Comparison of ENCODE assay signal across 24 cellular contexts in genomic region chr1:236137285-236137852, GRCh38. TPM values are rescaled to one million over a fixed set of nuclear protein-coding genes. Genes with fewer than 3 reads are reported as not detected.
DNase-seq lines count a peak whose midpoint lies in the region; ATAC-seq, FAIRE-seq and TF ChIP-seq lines count a peak whose summit lies in the region.
"Had no signal": no experiment of that assay in that cellular context is flagged by ENCODE, and none has a peak within 500 bp of the region (broad histone marks: within the 10 kb centered on the region; RNA-seq: fewer than 3 reads in every experiment).

No MANE protein-coding gene starts in this region.

- no peak overlapping the region for H3K56ac ChIP-seq in H1 (replicated peaks; ENCODE audit: insufficient read length, low read depth, low read length)

- TF ChIP-seq RAD21 in H1 (IDR thresholded peaks at IDR 0.05 in 1 of 2, conservative IDR thresholded peaks at IDR 0.05 in 1 of 2; ENCODE audit: low read depth in 2 of 2, low read length in 2 of 2), result peak; percentile 54 to 64

- H3K27ac ChIP-seq in DND-41 (ENCODE audit: low read length) (no peak overlapping the region), H1 (ENCODE audit: low read depth, low read length) (no peak overlapping the region)
- H3K27ac ChIP-seq: hepatocyte, HL-60, spleen, testis had no signal

- no peak overlapping the region for H2BK5ac ChIP-seq in H1 (ENCODE audit: low read depth, low read length)

- H3K4me2 ChIP-seq in DND-41 (ENCODE audit: insufficient read depth, low read length) (no peak overlapping the region), H1 (ENCODE audit: insufficient read depth in 1 of 2, low read depth in 2 of 2, low read length in 2 of 2) (no peak overlapping the region)
- H3K4me2 ChIP-seq: hepatocyte had no signal

- CTCF ChIA-PET in H1 (lab: Charles Lee; ENCODE audit: partially characterized antibody), result interaction anchor here (0.6 to 5.3 kb wide), 26 partner anchors 10 to 1017 kb away, joined by 3 to 35 read pairs (median 4); partner anchors contain the start of gene EDARADD

- POLR2A ChIA-PET in H1 (lab: Charles Lee; ENCODE audit: partially characterized antibody), result interaction anchor here (0.9 kb wide), 1 partner anchor 14 kb away, joined by 4 read pairs; no protein-coding TSS in a partner anchor

- H3K36me3 ChIP-seq in DND-41 (ENCODE audit: insufficient read depth, low read length) (no peaks in the 10 kb centered on the region), H1 (ENCODE audit: control insufficient read depth in 2 of 4, insufficient read depth in 4 of 4, low read length in 3 of 4) (no peaks in the 10 kb centered on the region)
- H3K36me3 ChIP-seq: spleen had no signal

- no peak for TF ChIP-seq POLR2A in H1 (IDR thresholded peaks at IDR 0.05; ENCODE audit: control extremely low read depth in 1 of 2, low read depth in 2 of 2, low read length in 2 of 2)

- peaks cover 44 to 69% of the 10 kb centered on the region in 2 donors for H3K27me3 Mint-ChIP-seq in natural killer cell (ENCODE audit: low read depth in 2 of 2)

- H3K9me3 ChIP-seq in DND-41 (ENCODE audit: insufficient read depth, low read length, severe bottlenecking) (no peaks in the 10 kb centered on the region), H1 (ENCODE audit: insufficient read depth in 2 of 2, low read depth in 1 of 2, low read length in 1 of 2) (no peaks in the 10 kb centered on the region)
- H3K9me3 ChIP-seq: testis had no signal

- H2AFZ ChIP-seq in DND-41 (ENCODE audit: low read depth, low read length) (no peak overlapping the region), H1 (ENCODE audit: low read length) (no peak overlapping the region)
- H2AFZ ChIP-seq: hepatocyte had no signal

- H2BK120ac ChIP-seq in H1 (replicated peaks; ENCODE audit: low read depth, low read length), result no peak overlapping the region

- TF ChIP-seq CTCF in DND-41 (IDR thresholded peaks at IDR 0.05; ENCODE audit: borderline replicate concordance, extremely low read depth, low read length, poor library complexity, severe bottlenecking), result peak; percentile 44
- TF ChIP-seq CTCF in GM12875 (IDR thresholded peaks at IDR 0.05; ENCODE audit: borderline replicate concordance, insufficient read depth, low read depth, low read length), result peak; percentile 60; the same call in 1 of the 2 replicates
- peak in 2 of 3 experiments; percentile 54 to 63; a peak in 3 of 4 replicates for TF ChIP-seq CTCF in H1 (IDR thresholded peaks at IDR 0.05; ENCODE audit: control extremely low read depth in 1 of 3, insufficient read depth in 1 of 3, low read depth in 1 of 3, low read length in 3 of 3)
- TF ChIP-seq CTCF in natural killer cell (IDR thresholded peaks at IDR 0.05), result no peak

- no peak overlapping the region for H2BK20ac ChIP-seq in H1 (ENCODE audit: low read length)

- H4K20me1 ChIP-seq in DND-41 (ENCODE audit: insufficient read depth, low read length) (no peaks in the 10 kb centered on the region), H1 (replicated peaks in 1 of 2; ENCODE audit: control insufficient read depth in 1 of 2, insufficient read depth in 2 of 2, low read length in 2 of 2) (peaks cover 0 to 7% of the 10 kb centered on the region in 2 experiments)

- no peak overlapping the region for H4K8ac ChIP-seq in H1 (ENCODE audit: extremely low read depth, insufficient read depth, low read length)

- H3K27me3 ChIP-seq in DND-41 (ENCODE audit: insufficient read depth, low read length, poor library complexity) (peaks cover 26% of the 10 kb centered on the region), H1 (replicated peaks in 1 of 4; ENCODE audit: control insufficient read depth in 3 of 4, extremely low read depth in 1 of 4, insufficient read depth in 3 of 4, low read length in 3 of 4) (peaks cover 12 to 27% (median 21%) of the 10 kb centered on the region in 4 experiments)
- H3K27me3 ChIP-seq: testis had no signal

- peaks cover 12 to 13% of the 10 kb centered on the region in 2 donors for H3K4me1 Mint-ChIP-seq in natural killer cell

- H3K4ac ChIP-seq in H1 (replicated peaks; ENCODE audit: insufficient read length, low read depth, low read length), result no peak overlapping the region

- H3K4me1 ChIP-seq in DND-41 (ENCODE audit: insufficient read depth, low read length) (peaks cover 8% of the 10 kb centered on the region), H1 (replicated peaks in 1 of 4; ENCODE audit: control insufficient read depth in 3 of 4, insufficient read depth in 4 of 4, low read length in 3 of 4) (peaks cover 0 to 5% (median 1%) of the 10 kb centered on the region in 4 experiments; a peak in 4 of 7 replicates)
- H3K4me1 ChIP-seq: testis had no signal

- no peak for TF ChIP-seq EP300 in H1 (IDR thresholded peaks at IDR 0.05; ENCODE audit: borderline replicate concordance in 1 of 2, low read depth in 2 of 2, low read length in 2 of 2)

- H3K27ac Mint-ChIP-seq in natural killer cell, result no peak overlapping the region
- H3K27ac Mint-ChIP-seq: IgD-negative memory B cell, nephron had no signal

- H3K4me3 ChIP-seq in DND-41 (ENCODE audit: low read depth in 1 of 2, low read length in 2 of 2), result no peak overlapping the region
- no peak overlapping the region for H3K4me3 ChIP-seq in GM12875 (ENCODE audit: low read depth, low read length)
- H3K4me3 ChIP-seq in H1 (ENCODE audit: extremely low read depth in 1 of 4, insufficient read depth in 2 of 4, low read depth in 3 of 4, low read length in 4 of 4), result no peak overlapping the region
- H3K4me3 ChIP-seq: hepatocyte, spleen, testis had no signal

- no peak for DNase-seq in DND-41
- peak; percentile 35 for DNase-seq in NCI-H69 (lab: John Stamatoyannopoulos, UW)
- no peak for DNase-seq in H1 (ENCODE audit: low read depth in 1 of 2, low spot score in 2 of 2)
- DNase-seq in SKM-1 treated with dmso at 0.1 percent for 144 hours (lab: John Stamatoyannopoulos, UW; ENCODE audit: unreplicated experiment), result no peak
- no peak for DNase-seq in stimulated activated naive CD8-positive, alpha-beta T cell treated with anti-CD3 and anti-CD28 coated beads, Interleukin-15, Interleukin-2, amounts not matched to agents 100 U/mL and 50 U/mL, for 24 hours
- no peak for DNase-seq in germinal center (ENCODE audit: low spot score)
- no peak for DNase-seq in natural killer cell
- DNase-seq: activated CD4-positive, alpha-beta T cell treated with anti-CD3 and anti-CD28 coated beads for 48 hours; activated CD8-positive, alpha-beta memory T cell treated with anti-CD3 and anti-CD28 coated beads, Interleukin-2, amount 50 U/mL, for 48 hours; activated gamma-delta T cell; AML-193; effector memory CD4-positive, alpha-beta T cell; GF-D8; islet precursor cell; NCI-H1105; NCI-H526 treated with DMSO at 0.1 percent for 48 hours; PC-3; spleen; testis had no signal

- H3K9ac ChIP-seq in DND-41 (ENCODE audit: low read depth, low read length) (no peak overlapping the region), H1 (replicated peaks in 1 of 4; ENCODE audit: extremely low read depth in 1 of 4, low read depth in 3 of 4, low read length in 3 of 4) (no peak overlapping the region)

- H3K23ac ChIP-seq in H1 (ENCODE audit: insufficient read length), result no peak overlapping the region

- no peak for ATAC-seq in DND-41 (ENCODE audit: insufficient read depth, low read depth)
- no peak for ATAC-seq in stimulated activated naive CD8-positive, alpha-beta T cell treated with anti-CD3 and anti-CD28 coated beads, Interleukin-15, Interleukin-2, amounts not matched to agents 100 U/mL and 50 U/mL, for 24 hours
- ATAC-seq in natural killer cell, result no peak
- ATAC-seq: PC-3 had no signal

- intact Hi-C loops in natural killer cell (cut with micrococcal nuclease), result loop anchor here (10.0 kb wide), 1 partner anchor 57 kb away; no protein-coding TSS in a partner anchor

- H3K14ac ChIP-seq in H1 (ENCODE audit: insufficient read length), result no peak overlapping the region

- H3K36me3 Mint-ChIP-seq in natural killer cell, result no peaks in the 10 kb centered on the region
- H3K36me3 Mint-ChIP-seq: IgD-negative memory B cell had no signal

- no peak overlapping the region for H2AK5ac ChIP-seq in H1 (ENCODE audit: low read depth, low read length)

- no peak overlapping the region for H4K5ac ChIP-seq in H1 (ENCODE audit: insufficient read length, low read depth, low read length)

- H3K23me2 ChIP-seq in H1 (ENCODE audit: low read depth, low read length), result peaks cover 11% of the 10 kb centered on the region; the same call in 1 of the 2 replicates

- no peak overlapping the region for H3K18ac ChIP-seq in H1 (ENCODE audit: extremely low read depth, low read length)

- no peak for FAIRE-seq in H1 (lab: Jason Lieb, UNC)

- H3K79me1 ChIP-seq in H1 (ENCODE audit: low read depth, low read length), result no peaks in the 10 kb centered on the region

- no peaks in the 10 kb centered on the region for H3K9me3 Mint-ChIP-seq in natural killer cell

- no peaks in the 10 kb centered on the region for H3K79me2 ChIP-seq in DND-41 (ENCODE audit: insufficient read depth, low read length)
- no peaks in the 10 kb centered on the region for H3K79me2 ChIP-seq in H1 (ENCODE audit: control insufficient read depth in 1 of 2, insufficient read depth in 2 of 2, low read length in 2 of 2)
- H3K79me2 ChIP-seq: hepatocyte had no signal

- no peak overlapping the region for H3K4me3 Mint-ChIP-seq in natural killer cell
- H3K4me3 Mint-ChIP-seq: nephron had no signal

- WGBS in H1 (ENCODE audit: extremely low coverage in 1 of 2, insufficient coverage in 1 of 2, insufficient read length in 1 of 2, insufficient replicate concordance in 2 of 2, low coverage in 1 of 2, low lambda C conversion rate in 2 of 2, missing lambda C conversion rate in 1 of 2), 2 experiments, result 75% methylated on average over 4 of the region's 4 CpGs; no CpG with 5 or more reads in 1 of the 2 experiments

- H2BK12ac ChIP-seq in H1 (ENCODE audit: low read depth, low read length), result no peak overlapping the region

- H2BK15ac ChIP-seq in H1 (ENCODE audit: low read length), result no peak overlapping the region

- H4K91ac ChIP-seq in H1 (replicated peaks; ENCODE audit: insufficient read length, low read length), result no peak overlapping the region

TF ChIP-seq in H1, 55 proteins besides CTCF, POLR2A, EP300 and RAD21:
- TF ChIP-seq SIX5 (IDR thresholded peaks at IDR 0.05; ENCODE audit: low read depth, low read length), result no peak
- TF ChIP-seq TCF12 (IDR thresholded peaks at IDR 0.05; ENCODE audit: low read depth, low read length), result no peak
- TF ChIP-seq TAF7 (optimal IDR thresholded peaks at IDR 0.05; ENCODE audit: borderline replicate concordance, low read depth, low read length), result no peak
- no peak for TF ChIP-seq BCL11A (IDR thresholded peaks at IDR 0.05; ENCODE audit: low read depth in 2 of 2, low read length in 2 of 2)

RNA-seq across cellular contexts. Expression of gene GPR137B, which starts 5.0 kb away (rescaled TPM):
- 7.4 and 7.7 TPM in 2 replicates for total RNA-seq in H1 (2021; fragmentation: NEBNext Ultra II Directional; extraction: Animal tissue kit (Norgen Biotek cat#: 25700))
- polyA plus RNA-seq in H1 (2011; rRNA removed), result 6.4 and 6.9 TPM in 2 replicates
- 3.8 TPM for polyA plus RNA-seq in H1 (2011; cell fraction: cytosol; rRNA removed)
- 17.5 TPM for polyA plus RNA-seq in H1 (2011; cell fraction: nucleus; rRNA removed)
- 4.8 to 6.8 TPM (median 6.4 TPM) in 4 replicates for polyA plus RNA-seq in H1 (2012, experiment 1 of 2)
- polyA plus RNA-seq in H1 (2012, experiment 2 of 2), result 2.7 TPM
- 7.5 TPM for polyA plus RNA-seq in H1 (2013, experiment 1 of 2)
- polyA plus RNA-seq in H1 (2013, experiment 2 of 2), result 8.2 TPM
- 6.5 and 7.5 TPM in 2 replicates for polyA minus RNA-seq in H1 (2011; rRNA and poly(A)+ RNA removed)
- polyA minus RNA-seq in H1 (2011; cell fraction: cytosol; rRNA and poly(A)+ RNA removed), result 2.5 TPM
- polyA minus RNA-seq in H1 (2011; cell fraction: nucleus; rRNA and poly(A)+ RNA removed), result 16.5 TPM
- total RNA-seq in natural killer cell, result 10 to 100 TPM; 13.3 to 13.8 (median 13.5) TPM
